In the genomic region with DNA sequence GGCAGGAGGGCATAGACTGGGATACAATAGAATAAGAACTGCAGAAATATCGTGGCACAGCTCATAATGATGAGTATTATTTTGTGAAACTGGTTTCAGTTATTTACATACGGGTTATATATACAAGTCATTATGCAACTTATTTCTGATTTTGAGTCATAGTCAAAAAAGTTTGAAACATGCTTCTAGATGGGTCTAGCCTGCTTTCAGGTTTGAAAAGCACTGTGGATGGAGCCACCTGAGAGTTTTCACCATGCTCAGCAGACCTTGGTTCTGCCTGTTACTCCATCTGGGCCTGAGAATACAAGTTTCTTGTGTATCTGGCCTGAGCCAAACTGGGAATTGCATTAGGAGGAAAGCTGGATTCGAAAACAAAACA, we compare ENCODE assay signal across 8 cellular contexts. TPM values are rescaled to one million over a fixed set of nuclear protein-coding genes. Genes with fewer than 3 reads are reported as not detected.
DNase-seq lines count a peak whose midpoint lies in the region; ATAC-seq lines count a peak whose summit lies in the region.
"Had no signal": no experiment of that assay in that cellular context is flagged by ENCODE, and none has a peak within 500 bp of the region (broad histone marks: within the 10 kb centered on the region; RNA-seq: fewer than 3 reads in every experiment).

No MANE protein-coding gene starts in this region.

- peaks cover 31 to 45% (median 38%) of the 10 kb centered on the region in 3 donors for H3K4me1 Mint-ChIP-seq in naive B cell

- DNase-seq in naive B cell (no peak), NCI-H226 (no peak), HK-2 (ENCODE audit: unreplicated experiment) (no peak), NCI-H187 treated with DMSO at 0.1 percent for 48 hours (lab: John Stamatoyannopoulos, UW) (no peak)
- DNase-seq: NCI-H2171 treated with DMSO at 0.1 percent for 48 hours had no signal

- H3K36me3 Mint-ChIP-seq in naive B cell: peaks cover 24 to 36% of the 10 kb centered on the region in 2 donors

- peak; percentile 68 for ATAC-seq in GM18870 (IDR thresholded peaks at IDR 0.05; ENCODE audit: unreplicated experiment)
- peak; percentile 63 for ATAC-seq in GM21576 (IDR thresholded peaks at IDR 0.05; ENCODE audit: unreplicated experiment)
- ATAC-seq in HG03432 (IDR thresholded peaks at IDR 0.05; ENCODE audit: unreplicated experiment): peak; percentile 76
- no peak for ATAC-seq in naive B cell (ENCODE audit: low read depth in 2 of 2)

- H3K4me3 Mint-ChIP-seq in naive B cell: no peak overlapping the region

- H3K27ac Mint-ChIP-seq in naive B cell: peak overlapping the region in 4 of 6 donors; percentile 33 to 80 (median 68)

- H3K27me3 Mint-ChIP-seq in naive B cell: no peaks in the 10 kb centered on the region

- H3K9me3 Mint-ChIP-seq in naive B cell: peaks cover 0 to 5% (median 0%) of the 10 kb centered on the region in 7 donors

RNA-seq across cellular contexts. Expression of gene IL10RA, which starts 12.0 kb away (rescaled TPM):
- 10 to 100 TPM; 49.8 to 63.1 (median 56.2) TPM for polyA plus RNA-seq in naive B cell (ENCODE audit: low read depth in 6 of 6)

Comparison
In these comparisons a context has a peak if more than half of its experiments do, and no peak if none do; other contexts are left out.
1. ATAC-seq: peak in GM18870 (single experiment), GM21576 (single experiment) and HG03432 (single experiment); none in naive B cell (0 of 2).